In the genomic region with DNA sequence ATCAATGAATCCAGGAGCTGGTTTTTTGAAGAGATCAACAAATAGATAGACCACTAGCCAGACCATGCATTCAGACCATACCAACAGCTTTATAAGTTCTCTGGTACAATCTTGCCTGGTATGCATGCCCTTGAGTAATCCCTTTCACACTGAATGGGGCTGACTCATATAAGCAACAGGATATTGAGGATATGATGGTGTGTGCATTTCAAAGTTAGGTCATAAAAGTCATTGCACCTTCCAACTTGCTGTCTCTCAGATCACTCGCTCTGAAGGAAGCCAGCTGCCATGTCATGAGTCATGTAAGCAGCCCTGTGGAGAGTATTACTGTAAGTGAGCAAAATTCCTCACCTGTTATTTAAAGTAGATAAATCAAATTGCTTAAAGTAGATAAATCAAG, we compare ENCODE assay signal across 10 cellular contexts. TPM values are rescaled to one million over a fixed set of nuclear protein-coding genes. Genes with fewer than 3 reads are reported as not detected.
DNase-seq lines count a peak whose midpoint lies in the region; ATAC-seq and TF ChIP-seq lines count a peak whose summit lies in the region.
"Had no signal": no experiment of that assay in that cellular context is flagged by ENCODE, and none has a peak within 500 bp of the region (broad histone marks: within the 10 kb centered on the region; RNA-seq: fewer than 3 reads in every experiment).

No MANE protein-coding gene starts in this region.

- peaks cover 0 to 20% (median 13%) of the 10 kb centered on the region in 4 donors for H3K9me3 ChIP-seq in esophagus muscularis mucosa

- peaks cover 3% of the 10 kb centered on the region for H3K9me3 Mint-ChIP-seq in activated CD8-positive, alpha-beta memory T cell treated with anti-CD3 and anti-CD28 coated beads, Interleukin-2, amount 10 ng/mL, durations not matched to agents 7 days and 5 days (ENCODE audit: low read depth)

- H3K36me3 ChIP-seq in esophagus muscularis mucosa, result no peaks in the 10 kb centered on the region

- 26% methylated on average over 1 of the region's 1 CpG for WGBS in esophagus muscularis mucosa

- H3K4me1 Mint-ChIP-seq in activated CD8-positive, alpha-beta memory T cell treated with anti-CD3 and anti-CD28 coated beads, Interleukin-2, amount 10 ng/mL, durations not matched to agents 7 days and 5 days, result peaks cover 1% of the 10 kb centered on the region

- no peak for DNase-seq in activated CD8-positive, alpha-beta memory T cell treated with anti-CD3 and anti-CD28 coated beads, Interleukin-2, amount 10 ng/mL, durations not matched to agents 7 days and 5 days
- DNase-seq in activated CD8-positive, alpha-beta memory T cell treated with anti-CD3 and anti-CD28 coated beads, Interleukin-2, amount 50 U/mL, for 48 hours, result no peak
- peak; percentile 17 for DNase-seq in NOMO-1 treated with DMSO at 0.1 percent for 48 hours (lab: John Stamatoyannopoulos, UW; ENCODE audit: unreplicated experiment)
- peak; percentile 88 for DNase-seq in skeletal muscle cell (ENCODE audit: low read depth)
- DNase-seq in esophagus muscularis mucosa (ENCODE audit: extremely low spot score), result no peak
- no peak for DNase-seq in NCI-H1092 treated with DMSO at 0.1 percent for 48 hours (lab: John Stamatoyannopoulos, UW)
- no peak for DNase-seq in midbrain (lab: John Stamatoyannopoulos, UW)

- intact Hi-C loops in esophagus muscularis mucosa (cut with DNase I), result no loop called here

- peaks cover 0 to 4% (median 0%) of the 10 kb centered on the region in 4 donors for H3K27me3 ChIP-seq in esophagus muscularis mucosa

- H3K27ac ChIP-seq in esophagus muscularis mucosa (replicated peaks in 1 of 4), result no peak overlapping the region
- H3K27ac ChIP-seq: C4-2B had no signal

- H3K27ac Mint-ChIP-seq in activated CD8-positive, alpha-beta memory T cell treated with anti-CD3 and anti-CD28 coated beads, Interleukin-2, amount 10 ng/mL, durations not matched to agents 7 days and 5 days, result no peak overlapping the region
- H3K27ac Mint-ChIP-seq: activated naive CD8-positive, alpha-beta T cell had no signal

- ATAC-seq in activated CD8-positive, alpha-beta memory T cell treated with anti-CD3 and anti-CD28 coated beads, Interleukin-2, amount 10 ng/mL, durations not matched to agents 7 days and 5 days, result peak; percentile 45
- ATAC-seq in esophagus mucosa, result peak; percentile 98

- TF ChIP-seq CTCF in esophagus muscularis mucosa (IDR thresholded peaks at IDR 0.05), result no peak

- H3K4me3 Mint-ChIP-seq in activated CD8-positive, alpha-beta memory T cell treated with anti-CD3 and anti-CD28 coated beads, Interleukin-2, amount 10 ng/mL, durations not matched to agents 7 days and 5 days, result no peak overlapping the region
- H3K4me3 Mint-ChIP-seq: activated naive CD8-positive, alpha-beta T cell had no signal

- no peaks in the 10 kb centered on the region for H3K4me1 ChIP-seq in esophagus muscularis mucosa

- TF ChIP-seq POLR2A in esophagus muscularis mucosa (IDR thresholded peaks at IDR 0.05; ENCODE audit: low read depth), result no peak

- no peak for TF ChIP-seq EP300 in esophagus muscularis mucosa (IDR thresholded peaks at IDR 0.05)

- CTCF ChIA-PET in activated CD8-positive, alpha-beta memory T cell treated with anti-CD3 and anti-CD28 coated beads, Interleukin-2, amount 10 ng/mL, durations not matched to agents 7 days and 5 days (lab: Charles Lee), result interaction anchor here (0.9 kb wide), 1 partner anchor 45 kb away, joined by 3 read pairs; a partner anchor contains a TSS

- H3K4me3 ChIP-seq in skeletal muscle cell (ENCODE audit: low read depth, low read length), result no peak overlapping the region
- H3K4me3 ChIP-seq in esophagus muscularis mucosa, result no peak overlapping the region

- H3K36me3 Mint-ChIP-seq in activated CD8-positive, alpha-beta memory T cell treated with anti-CD3 and anti-CD28 coated beads, Interleukin-2, amount 10 ng/mL, durations not matched to agents 7 days and 5 days, result peaks cover 4% of the 10 kb centered on the region

- peaks cover 84% of the 10 kb centered on the region for H3K27me3 Mint-ChIP-seq in activated CD8-positive, alpha-beta memory T cell treated with anti-CD3 and anti-CD28 coated beads, Interleukin-2, amount 10 ng/mL, durations not matched to agents 7 days and 5 days

RNA-seq across cellular contexts. Expression of a gene that starts 45.0 kb away (rescaled TPM):
- total RNA-seq in activated CD8-positive, alpha-beta memory T cell treated with anti-CD3 and anti-CD28 coated beads, Interleukin-2, amount 10 ng/mL, durations not matched to agents 7 days and 5 days, result not detected
- total RNA-seq in esophagus mucosa (not detected), esophagus muscularis mucosa (not detected)

Comparison
In these comparisons a context has a peak if more than half of its experiments do, and no peak if none do; other contexts are left out.
1. DNase-seq: peak in NOMO-1 treated with DMSO at 0.1 percent for 48 hours (single experiment) and skeletal muscle cell (single experiment); none in activated CD8-positive, alpha-beta memory T cell treated with anti-CD3 and anti-CD28 coated beads, Interleukin-2, amount 10 ng/mL, durations not matched to agents 7 days and 5 days (single experiment), activated CD8-positive, alpha-beta memory T cell treated with anti-CD3 and anti-CD28 coated beads, Interleukin-2, amount 50 U/mL, for 48 hours (single experiment), esophagus muscularis mucosa (single experiment), NCI-H1092 treated with DMSO at 0.1 percent for 48 hours (single experiment) and midbrain (single experiment).